23 cellular contexts compared by ENCODE assay signal in the genomic region with DNA sequence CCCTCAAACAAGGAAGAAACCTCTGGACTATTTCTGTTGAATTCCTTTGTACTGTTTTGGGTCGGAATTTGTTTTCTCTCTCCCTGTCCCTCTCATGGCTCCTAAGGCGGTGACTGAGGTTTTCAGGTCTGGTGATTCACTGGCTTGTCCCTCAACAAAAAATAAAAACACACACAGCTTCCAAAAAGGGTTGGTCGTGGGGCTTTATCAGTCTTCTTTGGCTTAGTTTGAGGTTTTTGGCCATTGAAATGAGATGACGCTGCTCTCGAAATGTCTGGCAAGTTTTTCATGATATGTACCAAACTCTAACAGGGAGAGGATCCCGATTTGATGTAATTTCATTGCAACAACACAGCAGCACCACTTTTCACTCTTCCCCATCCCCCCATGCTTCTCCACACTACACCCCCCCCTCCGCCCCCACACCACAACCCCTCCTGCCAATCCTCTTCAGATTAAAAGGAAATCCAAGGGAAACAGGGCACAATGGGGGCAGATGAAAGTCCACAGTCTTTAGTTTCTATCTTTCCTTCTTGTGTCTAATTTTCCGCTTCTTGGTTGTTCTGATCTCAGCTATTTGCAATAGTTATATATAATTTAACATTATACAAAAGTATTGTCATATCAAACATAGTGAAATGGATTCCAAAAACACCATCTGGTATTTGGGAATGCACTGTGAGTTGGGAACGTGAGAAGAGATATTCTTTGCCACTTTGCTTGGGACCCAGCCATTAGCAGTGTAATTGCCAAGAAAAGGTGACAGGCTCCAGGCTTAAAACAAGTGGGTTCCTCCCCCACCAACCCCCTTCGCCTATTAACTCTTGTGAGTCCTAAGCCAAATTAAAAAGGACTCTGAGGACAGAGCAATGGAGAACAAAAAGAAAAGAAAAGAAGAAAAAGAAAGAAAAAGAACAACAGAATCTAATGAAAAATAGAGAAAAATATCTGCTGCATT.
DNase-seq lines count a peak whose midpoint lies in the region; ATAC-seq, FAIRE-seq and TF ChIP-seq lines count a peak whose summit lies in the region.
"Had no signal": no experiment of that assay in that cellular context is flagged by ENCODE, and none has a peak within 500 bp of the region (broad histone marks: within the 10 kb centered on the region; RNA-seq: fewer than 3 reads in every experiment).

No MANE protein-coding gene starts in this region.

- H3K9ac ChIP-seq in K562 (ENCODE audit: insufficient read depth in 1 of 2, low read depth in 2 of 2, low read length in 2 of 2) (no peak overlapping the region), mammary epithelial cell (ENCODE audit: insufficient read depth, low read length) (no peak overlapping the region)

- H3K4me2 ChIP-seq in K562 (ENCODE audit: insufficient read depth, low read length): no peak overlapping the region
- no peak overlapping the region for H3K4me2 ChIP-seq in mammary epithelial cell (ENCODE audit: insufficient read depth, low read depth, low read length)
- H3K4me2 ChIP-seq in PC-9: no peak overlapping the region

- POLR2A ChIA-PET in K562 (lab: Yijun Ruan, JAX) (interaction anchor here (0.7 kb wide), 1 partner anchor 48 kb away, joined by 3 read pairs; no protein-coding TSS in a partner anchor), PC-9 (lab: Charles Lee; ENCODE audit: unreplicated experiment) (no interaction called here)

- TF ChIP-seq POLR2A in K562 (conservative IDR thresholded peaks at IDR 0.05) (no peak), spleen (IDR thresholded peaks at IDR 0.05) (no peak), right lobe of liver (IDR thresholded peaks at IDR 0.05) (no peak)

- 20% methylated on average over 10 of the region's 10 CpGs for WGBS in K562 (ENCODE audit: insufficient coverage, low coverage, missing lambda C conversion rate)
- WGBS in spleen, 5 donors: 81 to 90% (median 86%) methylated on average over 10 of the region's 10 CpGs
- WGBS in right lobe of liver (ENCODE audit: insufficient coverage, low coverage, low lambda C conversion rate, missing lambda C conversion rate): 65% methylated on average over 10 of the region's 10 CpGs
- 48% methylated on average over 9 of the region's 10 CpGs for WGBS in mammary epithelial cell (ENCODE audit: low coverage, missing lambda C conversion rate)

- H3K36me3 ChIP-seq in K562 (ENCODE audit: control insufficient read depth, insufficient read depth, low read length) (no peaks in the 10 kb centered on the region), left ventricle myocardium inferior (no peaks in the 10 kb centered on the region), spleen (no peaks in the 10 kb centered on the region), right lobe of liver (no peaks in the 10 kb centered on the region), mammary epithelial cell (ENCODE audit: insufficient read depth, low read length) (no peaks in the 10 kb centered on the region), PC-9 (ENCODE audit: low read depth) (no peaks in the 10 kb centered on the region)
- H3K36me3 ChIP-seq: gastrocnemius medialis, ovary had no signal

- no peaks in the 10 kb centered on the region for H3K79me2 ChIP-seq in K562 (ENCODE audit: control insufficient read depth, insufficient read depth, low read length)
- no peaks in the 10 kb centered on the region for H3K79me2 ChIP-seq in mammary epithelial cell (ENCODE audit: insufficient read depth, low read length)
- H3K79me2 ChIP-seq in PC-9 (ENCODE audit: low read depth): no peaks in the 10 kb centered on the region

- TF ChIP-seq CTCF in K562 (IDR thresholded peaks at IDR 0.05 in 2 of 3, conservative IDR thresholded peaks at IDR 0.05 in 1 of 3; ENCODE audit: insufficient read depth in 2 of 3, low read depth in 1 of 3, low read length in 3 of 3) (no peak), left ventricle myocardium inferior (IDR thresholded peaks at IDR 0.05; ENCODE audit: borderline replicate concordance) (no peak), spleen (IDR thresholded peaks at IDR 0.05 in 8 of 11, conservative IDR thresholded peaks at IDR 0.05 in 3 of 11) (no peak), right lobe of liver (IDR thresholded peaks at IDR 0.05) (no peak), mammary epithelial cell (conservative IDR thresholded peaks at IDR 0.05 in 1 of 2, IDR thresholded peaks at IDR 0.05 in 1 of 2; ENCODE audit: extremely low read depth in 1 of 2, insufficient read depth in 1 of 2, low read depth in 1 of 2, low read length in 2 of 2) (no peak), PC-9 (conservative IDR thresholded peaks at IDR 0.05) (no peak)

- CTCF ChIA-PET in K562 (lab: Yijun Ruan, JAX; ENCODE audit: low intra/inter-chr PET ratio) (no interaction called here), mammary epithelial cell (lab: Charles Lee; ENCODE audit: low non-redundant PET) (no interaction called here), PC-9 (lab: Charles Lee) (no interaction called here)

- in situ Hi-C loops in K562 (cut with MboI) (no loop called here), mammary epithelial cell (cut with MboI; ENCODE audit: low sequenced_read_pairs in 2 of 2) (no loop called here)

- H3K9me2 ChIP-seq in PC-9 (ENCODE audit: insufficient read depth): no peaks in the 10 kb centered on the region

- H3K4me3 ChIP-seq in K562 (no peak overlapping the region), left ventricle myocardium inferior (no peak overlapping the region), spleen (no peak overlapping the region), right lobe of liver (no peak overlapping the region), mammary epithelial cell (replicated peaks in 1 of 3; ENCODE audit: insufficient read depth in 1 of 3, low read depth in 2 of 3, low read length in 3 of 3) (no peak overlapping the region), PC-9 (no peak overlapping the region)
- H3K4me3 ChIP-seq: gastrocnemius medialis, ovary had no signal

- no peak for TF ChIP-seq EP300 in K562 (IDR thresholded peaks at IDR 0.05; ENCODE audit: low read length)

- H3K27me3 ChIP-seq in K562 (ENCODE audit: control insufficient read depth in 2 of 2, insufficient read depth in 2 of 2, low read length in 2 of 2): no peaks in the 10 kb centered on the region; a peak in 1 of 5 replicates
- no peaks in the 10 kb centered on the region for H3K27me3 ChIP-seq in left ventricle myocardium inferior (ENCODE audit: low read depth)
- no peaks in the 10 kb centered on the region for H3K27me3 ChIP-seq in spleen (replicated peaks in 1 of 7)
- H3K27me3 ChIP-seq in right lobe of liver: no peaks in the 10 kb centered on the region
- H3K27me3 ChIP-seq in mammary epithelial cell (ENCODE audit: insufficient read depth, low read length): no peaks in the 10 kb centered on the region
- no peaks in the 10 kb centered on the region for H3K27me3 ChIP-seq in PC-9 (ENCODE audit: insufficient read depth, low read depth)
- H3K27me3 ChIP-seq: gastrocnemius medialis, ovary had no signal

- no peaks in the 10 kb centered on the region for H3F3A ChIP-seq in PC-9 (ENCODE audit: insufficient read depth, low read depth)

- no TSS peak for BruUV-seq in K562 (replicated peaks; lab: Mats Ljungman, UMichigan)
- no TSS peak for BruUV-seq in mammary epithelial cell (replicated peaks; lab: Mats Ljungman, UMichigan)
- no TSS peak for BruUV-seq in PC-9 (replicated peaks; lab: Mats Ljungman, UMichigan)

- FAIRE-seq in K562 (lab: Jason Lieb, UNC): peak; percentile 32

- dilution Hi-C loops in mammary epithelial cell (cut with HindIII; ENCODE audit: low sequenced_read_pairs): no loop called here

- DNase-seq in NCI-H1105 treated with DMSO at 0.1 percent for 48 hours (lab: John Stamatoyannopoulos, UW) (peak; percentile 50), NCI-H1105 (lab: John Stamatoyannopoulos, UW) (no peak), K562 (ENCODE audit: extremely low read depth in 1 of 4, low spot score in 3 of 4) (peak in 2 of 4 experiments; percentile 25 to 41), left ventricle myocardium inferior (no peak), spleen (no peak), right lobe of liver (no peak), mammary epithelial cell (no peak), PC-9 (no peak)
- DNase-seq: activated naive CD4-positive, alpha-beta T cell treated with anti-CD3 and anti-CD28 coated beads for 36 hours; activated T-cell treated with anti-CD3 and anti-CD28 coated beads for 4 hours; aorta; gastrocnemius medialis; GDM1; Kasumi-1; NCI-H1417 treated with DMSO at 0.1 percent for 48 hours; NCI-H2227 treated with DMSO at 0.1 percent for 48 hours; ovary; SIG-M5; stimulated activated CD8-positive, alpha-beta memory T cell treated with anti-CD3 and anti-CD28 coated beads, Interleukin-4, amount 100 ng/mL, for 48 hours; substantia nigra; T-helper 1 cell had no signal

- H3K27ac ChIP-seq in K562 (ENCODE audit: extremely low read depth, low read depth, low read length) (no peak overlapping the region), left ventricle myocardium inferior (replicated peaks) (peak overlapping the region; percentile 80), spleen (no peak overlapping the region), right lobe of liver (no peak overlapping the region), mammary epithelial cell (ENCODE audit: insufficient read depth, low read depth, low read length) (no peak overlapping the region), PC-9 (no peak overlapping the region)
- H3K27ac ChIP-seq: 22Rv1, ovary had no signal

- H2AFZ ChIP-seq in K562 (ENCODE audit: low read depth, low read length) (peak overlapping the region; percentile 76), mammary epithelial cell (ENCODE audit: low read depth, low read length) (no peak overlapping the region), PC-9 (no peak overlapping the region)

- peak; percentile 45 for ATAC-seq in K562
- ATAC-seq in right lobe of liver: no peak
- ATAC-seq: gastrocnemius medialis, left lobe of liver had no signal

- intact Hi-C loops in K562 (cut with micrococcal nuclease): no loop called here
- intact Hi-C loops in left ventricle myocardium inferior (cut with micrococcal nuclease): no loop called here
- intact Hi-C loops in spleen (cut with DNase I; ENCODE audit: low total_unique reads): no loop called here
- intact Hi-C loops in right lobe of liver (cut with DNase I): no loop called here
- intact Hi-C loops in mammary epithelial cell (cut with micrococcal nuclease): no loop called here
- intact Hi-C loops in PC-9 (cut with micrococcal nuclease; ENCODE audit: unreplicated experiment): loop anchor here (1.0 kb wide), 1 partner anchor 11 kb away; no protein-coding TSS in a partner anchor

- H3K9me3 ChIP-seq in K562 (replicated peaks; ENCODE audit: control insufficient read depth, insufficient read depth, low read depth, low read length) (no peaks in the 10 kb centered on the region), left ventricle myocardium inferior (replicated peaks) (no peaks in the 10 kb centered on the region), spleen (no peaks in the 10 kb centered on the region), right lobe of liver (no peaks in the 10 kb centered on the region), mammary epithelial cell (replicated peaks; ENCODE audit: insufficient read depth, low read length) (no peaks in the 10 kb centered on the region), PC-9 (ENCODE audit: insufficient read depth, low read depth) (no peaks in the 10 kb centered on the region)
- H3K9me3 ChIP-seq: gastrocnemius medialis, ovary had no signal

- H4K20me1 ChIP-seq in K562 (replicated peaks; ENCODE audit: control insufficient read depth, insufficient read depth, low read length) (no peaks in the 10 kb centered on the region), mammary epithelial cell (ENCODE audit: insufficient read depth, low read length) (no peaks in the 10 kb centered on the region), PC-9 (ENCODE audit: insufficient read depth) (no peaks in the 10 kb centered on the region)

- TF ChIP-seq RAD21 in K562 (CRISPR knock-in tag; conservative IDR thresholded peaks at IDR 0.05 in 1 of 2, IDR thresholded peaks at IDR 0.05 in 1 of 2): no peak

- H3K9me1 ChIP-seq in K562 (ENCODE audit: control insufficient read depth, insufficient read depth, low read length): no peaks in the 10 kb centered on the region

- H3K4me1 ChIP-seq in K562 (replicated peaks in 1 of 2; ENCODE audit: control insufficient read depth in 2 of 2, insufficient read depth in 2 of 2, low read length in 2 of 2): peaks cover 0 to 17% of the 10 kb centered on the region in 2 experiments; a peak in 3 of 5 replicates
- H3K4me1 ChIP-seq in left ventricle myocardium inferior: peaks cover 62% of the 10 kb centered on the region
- H3K4me1 ChIP-seq in spleen: no peaks in the 10 kb centered on the region
- H3K4me1 ChIP-seq in right lobe of liver: no peaks in the 10 kb centered on the region
- no peaks in the 10 kb centered on the region for H3K4me1 ChIP-seq in mammary epithelial cell (ENCODE audit: insufficient read depth, low read length)
- H3K4me1 ChIP-seq in PC-9 (replicated peaks; ENCODE audit: insufficient read depth): no peaks in the 10 kb centered on the region
